18 cellular contexts compared by ENCODE assay signal in the genomic region with DNA sequence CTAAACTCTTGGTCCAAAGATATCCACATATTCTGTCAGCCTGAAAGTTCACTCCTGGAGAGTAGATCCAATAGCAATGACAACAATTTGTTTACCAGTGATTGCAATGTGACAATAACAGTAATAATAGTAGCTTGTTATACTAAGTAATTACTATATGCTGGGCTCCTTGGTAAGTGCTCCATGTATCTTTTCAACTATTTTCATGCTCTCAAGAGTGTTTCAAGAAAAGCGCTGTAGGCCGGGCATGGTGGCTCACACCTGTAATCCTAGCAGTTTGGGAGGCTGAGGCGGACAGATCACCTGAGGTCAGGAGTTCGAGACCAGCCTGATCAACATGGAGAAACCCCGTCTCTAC. TPM values are rescaled to one million over a fixed set of nuclear protein-coding genes. Genes with fewer than 3 reads are reported as not detected.
A peak's percentile ranks its signal among the peaks of the same experiment; 100 is the strongest.
DNase-seq lines count a peak whose midpoint lies in the region; ATAC-seq, FAIRE-seq and TF ChIP-seq lines count a peak whose summit lies in the region.
"Had no signal": no experiment of that assay in that cellular context is flagged by ENCODE, and none has a peak within 500 bp of the region (broad histone marks: within the 10 kb centered on the region; RNA-seq: fewer than 3 reads in every experiment).

No MANE protein-coding gene starts in this region.

- dilution Hi-C loops in keratinocyte (cut with MboI; ENCODE audit: extremely low pct_ligation_motif_present, low sequenced_read_pairs), result no loop called here

- intact Hi-C loops in activated CD4-positive, alpha-beta memory T cell treated with anti-CD3 and anti-CD28 coated beads for 36 hours (cut with micrococcal nuclease), result no loop called here
- intact Hi-C loops in PC-9 (cut with micrococcal nuclease; ENCODE audit: unreplicated experiment), result no loop called here

- peak overlapping the region; percentile 73; the same call in 1 of the 2 replicates for H3K4me2 ChIP-seq in PC-9
- no peak overlapping the region for H3K4me2 ChIP-seq in keratinocyte (ENCODE audit: control insufficient read depth, extremely low read depth, insufficient read depth, low read depth, low read length)

- H3K79me2 ChIP-seq in PC-9 (ENCODE audit: low read depth) (peaks cover 96% of the 10 kb centered on the region), keratinocyte (ENCODE audit: control insufficient read depth, insufficient read depth, low read length) (peaks cover 82% of the 10 kb centered on the region)

- DNase-seq in activated CD4-positive, alpha-beta memory T cell treated with anti-CD3 and anti-CD28 coated beads for 36 hours, result no peak
- no peak for DNase-seq in activated CD4-positive, alpha-beta memory T cell treated with anti-CD3 and anti-CD28 coated beads, Interleukin-2, amount 10 ng/mL, durations not matched to agents 7 days and 5 days
- DNase-seq in PC-9 (no peak), keratinocyte (ENCODE audit: low read depth, low spot score) (no peak), thoracic aorta (ENCODE audit: low spot score) (no peak), RWPE1 (ENCODE audit: low spot score) (no peak), ureter (ENCODE audit: low spot score) (no peak)
- no peak for DNase-seq in activated CD8-positive, alpha-beta memory T cell treated with anti-CD3 and anti-CD28 coated beads, Interleukin-2, amount 50 U/mL, for 48 hours
- DNase-seq: CD4-positive, alpha-beta memory T cell; effector CD8-positive, alpha-beta T cell; naive thymus-derived CD8-positive, alpha-beta T cell; NCI-H2029 treated with DMSO at 0.1 percent for 48 hours; NCI-H524; SW 1271 had no signal

- H3K27ac ChIP-seq in PC-9 (peak overlapping the region; percentile 95), keratinocyte (ENCODE audit: control insufficient read depth, insufficient read depth, low read length) (peak overlapping the region; percentile 97), thoracic aorta (peak overlapping the region; percentile 37 to 64), RWPE1 (no peak overlapping the region)
- H3K27ac ChIP-seq: VCaP had no signal

- CTCF ChIA-PET in activated CD4-positive, alpha-beta memory T cell treated with anti-CD3 and anti-CD28 coated beads for 36 hours (lab: Charles Lee), result interaction anchor here (1.0 to 1.7 kb wide), 3 partner anchors 10 to 15 kb away, joined by 3 to 7 read pairs (median 5); a partner anchor contains a TSS
- CTCF ChIA-PET in activated CD4-positive, alpha-beta memory T cell treated with anti-CD3 and anti-CD28 coated beads, Interleukin-2, amount 10 ng/mL, durations not matched to agents 7 days and 5 days (lab: Charles Lee), result interaction anchor here (0.8 to 3.9 kb wide), 4 partner anchors 13 to 74 kb away, joined by 3 to 17 read pairs (median 8); no protein-coding TSS in a partner anchor
- CTCF ChIA-PET in PC-9 (lab: Charles Lee), result interaction anchor here (0.7 kb wide), 1 partner anchor 73 kb away, joined by 10 read pairs; no protein-coding TSS in a partner anchor
- CTCF ChIA-PET in RWPE1 (lab: Yijun Ruan, JAX), result interaction anchor here (1.0 to 1.2 kb wide), 2 partner anchors 13 to 75 kb away, joined by 3 read pairs; no protein-coding TSS in a partner anchor

- peaks cover 68% of the 10 kb centered on the region for H3K4me1 Mint-ChIP-seq in activated CD4-positive, alpha-beta memory T cell treated with anti-CD3 and anti-CD28 coated beads for 36 hours (ENCODE audit: low read depth)
- H3K4me1 Mint-ChIP-seq in activated CD4-positive, alpha-beta memory T cell treated with anti-CD3 and anti-CD28 coated beads, Interleukin-2, amount 10 ng/mL, durations not matched to agents 7 days and 5 days, result peaks cover 70% of the 10 kb centered on the region

- no peaks in the 10 kb centered on the region for H4K20me1 ChIP-seq in PC-9 (ENCODE audit: insufficient read depth)
- H4K20me1 ChIP-seq in keratinocyte (ENCODE audit: control insufficient read depth, extremely low read depth, insufficient read depth, low read length), result no peaks in the 10 kb centered on the region

- ATAC-seq in thoracic aorta (ENCODE audit: insufficient number of reproducible peaks, low FRiP score, low read depth), result no peak
- ATAC-seq: naive thymus-derived CD8-positive, alpha-beta T cell had no signal

- H3K27ac Mint-ChIP-seq in activated CD4-positive, alpha-beta memory T cell treated with anti-CD3 and anti-CD28 coated beads for 36 hours, result peak overlapping the region; percentile 5
- no peak overlapping the region for H3K27ac Mint-ChIP-seq in activated CD4-positive, alpha-beta memory T cell treated with anti-CD3 and anti-CD28 coated beads, Interleukin-2, amount 10 ng/mL, durations not matched to agents 7 days and 5 days

- no peaks in the 10 kb centered on the region for H3K27me3 Mint-ChIP-seq in activated CD4-positive, alpha-beta memory T cell treated with anti-CD3 and anti-CD28 coated beads for 36 hours
- no peaks in the 10 kb centered on the region for H3K27me3 Mint-ChIP-seq in activated CD4-positive, alpha-beta memory T cell treated with anti-CD3 and anti-CD28 coated beads, Interleukin-2, amount 10 ng/mL, durations not matched to agents 7 days and 5 days
- H3K27me3 Mint-ChIP-seq: activated naive CD4-positive, alpha-beta T cell treated with anti-CD3 and anti-CD28 coated beads, Interleukin-2, amount 50 U/mL, for 24 hours; CD4-positive, alpha-beta memory T cell; naive thymus-derived CD8-positive, alpha-beta T cell had no signal

- H3K27me3 ChIP-seq in PC-9 (ENCODE audit: insufficient read depth, low read depth), result no peaks in the 10 kb centered on the region
- H3K27me3 ChIP-seq in keratinocyte (ENCODE audit: control insufficient read depth, extremely low read depth, insufficient read depth, low read length), result no peaks in the 10 kb centered on the region
- no peaks in the 10 kb centered on the region for H3K27me3 ChIP-seq in thoracic aorta (replicated peaks; ENCODE audit: insufficient read depth)

- no peaks in the 10 kb centered on the region for H3K9me3 Mint-ChIP-seq in activated CD4-positive, alpha-beta memory T cell treated with anti-CD3 and anti-CD28 coated beads for 36 hours
- H3K9me3 Mint-ChIP-seq in activated CD4-positive, alpha-beta memory T cell treated with anti-CD3 and anti-CD28 coated beads, Interleukin-2, amount 10 ng/mL, durations not matched to agents 7 days and 5 days, result no peaks in the 10 kb centered on the region
- H3K9me3 Mint-ChIP-seq: activated naive CD4-positive, alpha-beta T cell treated with anti-CD3 and anti-CD28 coated beads, Interleukin-2, amount 50 U/mL, for 24 hours; CD4-positive, alpha-beta memory T cell; naive thymus-derived CD8-positive, alpha-beta T cell had no signal

- FAIRE-seq in keratinocyte (lab: Jason Lieb, UNC), result no peak
- FAIRE-seq: A204.1, H1 had no signal

- H3K4me1 ChIP-seq in PC-9 (replicated peaks; ENCODE audit: insufficient read depth) (peaks cover 88% of the 10 kb centered on the region), keratinocyte (ENCODE audit: control insufficient read depth, extremely low read depth, insufficient read depth, low read length) (peaks cover 69% of the 10 kb centered on the region), thoracic aorta (ENCODE audit: control insufficient read depth in 1 of 2, low read depth in 2 of 2) (peaks cover 63 to 82% of the 10 kb centered on the region in 2 donors)

- H3K36me3 ChIP-seq in PC-9 (ENCODE audit: low read depth), result peaks cover 49% of the 10 kb centered on the region
- peaks cover 23 to 67% of the 10 kb centered on the region in 2 experiments for H3K36me3 ChIP-seq in keratinocyte (ENCODE audit: control insufficient read depth in 2 of 2, extremely low read depth in 1 of 2, insufficient read depth in 2 of 2, low read length in 2 of 2)
- peaks cover 15% of the 10 kb centered on the region for H3K36me3 ChIP-seq in thoracic aorta

- peaks cover 89% of the 10 kb centered on the region for H3F3A ChIP-seq in PC-9 (ENCODE audit: insufficient read depth, low read depth)

- no peak for TF ChIP-seq CTCF in PC-9 (conservative IDR thresholded peaks at IDR 0.05)
- no peak for TF ChIP-seq CTCF in keratinocyte (optimal IDR thresholded peaks at IDR 0.05 in 1 of 3, IDR thresholded peaks at IDR 0.05 in 1 of 3, conservative IDR thresholded peaks at IDR 0.05 in 1 of 3; ENCODE audit: extremely low read depth in 1 of 3, insufficient read depth in 2 of 3, low read length in 3 of 3)
- no peak for TF ChIP-seq CTCF in thoracic aorta (IDR thresholded peaks at IDR 0.05)
- TF ChIP-seq CTCF in RWPE1 (conservative IDR thresholded peaks at IDR 0.05; ENCODE audit: low read depth), result no peak

- H3K36me3 Mint-ChIP-seq in activated CD4-positive, alpha-beta memory T cell treated with anti-CD3 and anti-CD28 coated beads for 36 hours, result peaks cover 58% of the 10 kb centered on the region
- H3K36me3 Mint-ChIP-seq in activated CD4-positive, alpha-beta memory T cell treated with anti-CD3 and anti-CD28 coated beads, Interleukin-2, amount 10 ng/mL, durations not matched to agents 7 days and 5 days (ENCODE audit: low read depth), result peaks cover 69% of the 10 kb centered on the region

- no peak overlapping the region for H3K4me3 Mint-ChIP-seq in activated CD4-positive, alpha-beta memory T cell treated with anti-CD3 and anti-CD28 coated beads for 36 hours
- no peak overlapping the region for H3K4me3 Mint-ChIP-seq in activated CD4-positive, alpha-beta memory T cell treated with anti-CD3 and anti-CD28 coated beads, Interleukin-2, amount 10 ng/mL, durations not matched to agents 7 days and 5 days
- H3K4me3 Mint-ChIP-seq: naive thymus-derived CD8-positive, alpha-beta T cell had no signal

- no peak overlapping the region for H3K4me3 ChIP-seq in PC-9
- H3K4me3 ChIP-seq in keratinocyte (ENCODE audit: control insufficient read depth in 2 of 3, extremely low read depth in 1 of 3, insufficient read depth in 2 of 3, low read depth in 1 of 3, low read length in 3 of 3), result no peak overlapping the region
- no peak overlapping the region for H3K4me3 ChIP-seq in thoracic aorta

- H3K9me1 ChIP-seq in keratinocyte (ENCODE audit: control insufficient read depth, extremely low read depth, insufficient read depth, low read length), result peaks cover 6% of the 10 kb centered on the region

- BruUV-seq in PC-9 (replicated peaks; lab: Mats Ljungman, UMichigan), result no TSS peak

- H3K9me3 ChIP-seq in PC-9 (ENCODE audit: insufficient read depth, low read depth) (no peaks in the 10 kb centered on the region), keratinocyte (ENCODE audit: control insufficient read depth, low read depth, low read length) (no peaks in the 10 kb centered on the region), thoracic aorta (no peaks in the 10 kb centered on the region)

- H3K9me2 ChIP-seq in PC-9 (ENCODE audit: insufficient read depth), result no peaks in the 10 kb centered on the region

- no peak overlapping the region for H3K9ac ChIP-seq in keratinocyte (ENCODE audit: control insufficient read depth, extremely low read depth, insufficient read depth, low read length)

- H2AFZ ChIP-seq in PC-9, result no peak overlapping the region
- H2AFZ ChIP-seq in keratinocyte (ENCODE audit: control insufficient read depth, low read length), result no peak overlapping the region

- POLR2A ChIA-PET in activated CD4-positive, alpha-beta memory T cell treated with anti-CD3 and anti-CD28 coated beads for 36 hours (lab: Charles Lee), result no interaction called here
- POLR2A ChIA-PET in activated CD4-positive, alpha-beta memory T cell treated with anti-CD3 and anti-CD28 coated beads, Interleukin-2, amount 10 ng/mL, durations not matched to agents 7 days and 5 days (lab: Charles Lee), result interaction anchor here (1.1 to 3.7 kb wide), 4 partner anchors 8 to 46 kb away, joined by 3 to 17 read pairs (median 6); a partner anchor contains a TSS
- POLR2A ChIA-PET in PC-9 (lab: Charles Lee; ENCODE audit: unreplicated experiment) (no interaction called here), RWPE1 (lab: Yijun Ruan, JAX; ENCODE audit: low non-redundant PET) (no interaction called here)

RNA-seq across cellular contexts. Expression of a gene that starts 15.4 kb away (rescaled TPM):
- total RNA-seq in activated CD4-positive, alpha-beta memory T cell treated with anti-CD3 and anti-CD28 coated beads for 36 hours, result 100 to 1,000 TPM; 126 to 129 TPM
- total RNA-seq in activated CD4-positive, alpha-beta memory T cell treated with anti-CD3 and anti-CD28 coated beads, Interleukin-2, amount 10 ng/mL, durations not matched to agents 7 days and 5 days, result 10 to 100 TPM; 67.7 to 72.5 TPM
- total RNA-seq in PC-9 (2021) (125 and 129 TPM in 2 replicates), thoracic aorta (100 to 1,000 TPM; 137 to 187 TPM), ureter (91.4 TPM)
- polyA plus RNA-seq in keratinocyte, result 90.0 to 142 TPM (median 109 TPM) in 3 replicates
- polyA plus RNA-seq in keratinocyte (2011; ENCODE audit: low read depth), result 197 TPM
- polyA plus RNA-seq in keratinocyte (2011; cell fraction: cytosol; rRNA removed), result 118 and 127 TPM in 2 replicates
- 135 and 145 TPM in 2 replicates for polyA plus RNA-seq in keratinocyte (2011; cell fraction: nucleus; rRNA removed)
- polyA plus RNA-seq in keratinocyte (2012; ENCODE audit: low replicate concordance), result 123 and 151 TPM in 2 replicates
- 66.2 to 107 TPM (median 79.9 TPM) in 3 replicates for polyA minus RNA-seq in keratinocyte
- 90.0 TPM for polyA minus RNA-seq in keratinocyte (2011; cell fraction: cytosol; rRNA and poly(A)+ RNA removed)
- 68.3 and 89.0 TPM in 2 replicates for polyA minus RNA-seq in keratinocyte (2011; cell fraction: nucleus; rRNA and poly(A)+ RNA removed)

RNA-seq across cellular contexts. Expression of a gene that starts 31.9 kb away (rescaled TPM):
- 100 to 1,000 TPM; 149 TPM for total RNA-seq in activated CD4-positive, alpha-beta memory T cell treated with anti-CD3 and anti-CD28 coated beads for 36 hours
- 100 to 1,000 TPM; 137 to 138 TPM for total RNA-seq in activated CD4-positive, alpha-beta memory T cell treated with anti-CD3 and anti-CD28 coated beads, Interleukin-2, amount 10 ng/mL, durations not matched to agents 7 days and 5 days
- total RNA-seq in PC-9 (2021), result 140 and 164 TPM in 2 replicates
- 7.1 to 32.5 TPM (median 31.5 TPM) in 3 replicates for polyA plus RNA-seq in keratinocyte
- polyA plus RNA-seq in keratinocyte (2011; ENCODE audit: low read depth), result 1.6 TPM
- 10.2 and 15.7 TPM in 2 replicates for polyA plus RNA-seq in keratinocyte (2011; cell fraction: cytosol; rRNA removed)
- 12.1 and 13.8 TPM in 2 replicates for polyA plus RNA-seq in keratinocyte (2011; cell fraction: nucleus; rRNA removed)
- polyA plus RNA-seq in keratinocyte (2012; ENCODE audit: low replicate concordance), result 1.7 and 36.0 TPM in 2 replicates
- 6.0 to 27.2 TPM (median 17.3 TPM) in 3 replicates for polyA minus RNA-seq in keratinocyte
- 8.2 TPM for polyA minus RNA-seq in keratinocyte (2011; cell fraction: cytosol; rRNA and poly(A)+ RNA removed)
- 5.5 and 10.5 TPM in 2 replicates for polyA minus RNA-seq in keratinocyte (2011; cell fraction: nucleus; rRNA and poly(A)+ RNA removed)
- 1 to 10 TPM; 1.5 TPM for total RNA-seq in thoracic aorta
- 0.81 TPM for total RNA-seq in ureter

Comparison
In these comparisons a context has a peak if more than half of its experiments do, and no peak if none do; other contexts are left out.
1. RNA of a gene that starts 31.9 kb away (total RNA-seq): 140 to 164 TPM in PC-9, 149 TPM in activated CD4-positive, alpha-beta memory T cell treated with anti-CD3 and anti-CD28 coated beads for 36 hours and 137 to 138 TPM in activated CD4-positive, alpha-beta memory T cell treated with anti-CD3 and anti-CD28 coated beads, Interleukin-2, amount 10 ng/mL, durations not matched to agents 7 days and 5 days; 1.5 TPM in thoracic aorta and 0.81 TPM in ureter (single experiment); every median in the first group is over 10 times any median in the second.